Comparison of ENCODE assay signal across 16 cellular contexts in genomic region chr6:158422629-158423238, GRCh38.
DNase-seq lines count a peak whose midpoint lies in the region; ATAC-seq and TF ChIP-seq lines count a peak whose summit lies in the region.
"Had no signal": no experiment of that assay in that cellular context is flagged by ENCODE, and none has a peak within 500 bp of the region (broad histone marks: within the 10 kb centered on the region; RNA-seq: fewer than 3 reads in every experiment).

No MANE protein-coding gene starts in this region.

- no peaks in the 10 kb centered on the region for H3K9me2 ChIP-seq in GM23338 (ENCODE audit: insufficient read depth)

- TF ChIP-seq CTCF in GM23338 (conservative IDR thresholded peaks at IDR 0.05; ENCODE audit: low read depth in 2 of 2) (no peak), endothelial cell (IDR thresholded peaks at IDR 0.05; ENCODE audit: unreplicated experiment) (no peak)
- no peak for TF ChIP-seq CTCF in activated CD8-positive, alpha-beta T cell treated with anti-CD3 and anti-CD28 coated beads for 36 hours (IDR thresholded peaks at IDR 0.05)

- H3K9me3 ChIP-seq in HUES64 (ENCODE audit: insufficient read depth, low read depth, low read length) (no peaks in the 10 kb centered on the region), iPS-18c (ENCODE audit: control insufficient read depth, insufficient read depth, low read length) (no peaks in the 10 kb centered on the region)

- H3K4me1 Mint-ChIP-seq in GM23338 (peaks cover 6% of the 10 kb centered on the region), endothelial cell (ENCODE audit: unreplicated experiment) (no peaks in the 10 kb centered on the region)
- H3K4me1 Mint-ChIP-seq in activated CD8-positive, alpha-beta T cell treated with anti-CD3 and anti-CD28 coated beads for 36 hours (ENCODE audit: low read depth) = no peaks in the 10 kb centered on the region
- H3K4me1 Mint-ChIP-seq: B cell had no signal

- H3K27ac Mint-ChIP-seq in GM23338 (no peak overlapping the region), endothelial cell (ENCODE audit: unreplicated experiment) (peak overlapping the region; percentile 36)
- H3K27ac Mint-ChIP-seq in activated CD8-positive, alpha-beta T cell treated with anti-CD3 and anti-CD28 coated beads for 36 hours = no peak overlapping the region
- H3K27ac Mint-ChIP-seq: B cell; CD4-positive, alpha-beta T cell had no signal

- no peaks in the 10 kb centered on the region for H3K4me1 ChIP-seq in GM23338 (ENCODE audit: insufficient read depth)
- no peaks in the 10 kb centered on the region for H3K4me1 ChIP-seq in HUES64 (ENCODE audit: insufficient read depth, low read length)

- H3K36me3 Mint-ChIP-seq in GM23338 (ENCODE audit: low read depth) (peaks cover 20% of the 10 kb centered on the region), endothelial cell (ENCODE audit: low read depth, unreplicated experiment) (peaks cover 15% of the 10 kb centered on the region)
- peaks cover 12% of the 10 kb centered on the region for H3K36me3 Mint-ChIP-seq in activated CD8-positive, alpha-beta T cell treated with anti-CD3 and anti-CD28 coated beads for 36 hours (ENCODE audit: low read depth)

- 92% methylated on average over 15 of the region's 15 CpGs for WGBS in HUES64

- no peaks in the 10 kb centered on the region for H4K20me1 ChIP-seq in GM23338 (replicated peaks; ENCODE audit: insufficient read depth)

- TF ChIP-seq POLR2A in GM18505 (IDR thresholded peaks at IDR 0.05; ENCODE audit: borderline replicate concordance, extremely low read depth, insufficient read depth, insufficient read length) = no peak

- no peaks in the 10 kb centered on the region for H3K27me3 ChIP-seq in GM23338 (ENCODE audit: insufficient read depth)
- no peaks in the 10 kb centered on the region for H3K27me3 ChIP-seq in HUES64 (ENCODE audit: insufficient read depth, low read length)

- no peaks in the 10 kb centered on the region for H3F3A ChIP-seq in GM23338 (replicated peaks; ENCODE audit: low read depth)

- H3K9ac ChIP-seq in HUES64 (ENCODE audit: low read depth, low read length) = 0 out of 2 replicates have a peak overlapping the region, but pooled peaks have one; percentile 20
- H3K9ac ChIP-seq: KMS-11 had no signal

- POLR2A ChIA-PET in activated CD8-positive, alpha-beta T cell treated with anti-CD3 and anti-CD28 coated beads for 36 hours (lab: Charles Lee) = interaction anchor here (0.6 kb wide), 1 partner anchor 467 kb away, joined by 5 read pairs; no protein-coding TSS in a partner anchor

- intact Hi-C loops in activated CD8-positive, alpha-beta T cell treated with anti-CD3 and anti-CD28 coated beads for 36 hours (cut with micrococcal nuclease) = no loop called here

- ATAC-seq in GM23338 (peak; percentile 75), GM18505 (IDR thresholded peaks at IDR 0.05; ENCODE audit: unreplicated experiment) (no peak)
- ATAC-seq in activated CD8-positive, alpha-beta T cell treated with anti-CD3 and anti-CD28 coated beads for 36 hours = no peak

- DNase-seq in GM23338 (ENCODE audit: low spot score) (peak; percentile 65), endothelial cell (ENCODE audit: low spot score) (no peak), anterior cingulate cortex (lab: John Stamatoyannopoulos, UW) (no peak), NCI-H1105 (lab: John Stamatoyannopoulos, UW) (no peak)
- DNase-seq in activated CD8-positive, alpha-beta T cell treated with anti-CD3 and anti-CD28 coated beads for 36 hours = no peak
- DNase-seq: C1 segment of cervical spinal cord; Calu3; CD4-positive, alpha-beta T cell; DMS 273 treated with DMSO at 0.1 percent for 48 hours; DMS79 had no signal

- H3K9me3 Mint-ChIP-seq in GM23338 (peaks cover 2% of the 10 kb centered on the region; the same call in 2 of the 3 replicates), endothelial cell (ENCODE audit: unreplicated experiment) (no peaks in the 10 kb centered on the region)
- peaks cover 3% of the 10 kb centered on the region for H3K9me3 Mint-ChIP-seq in activated CD8-positive, alpha-beta T cell treated with anti-CD3 and anti-CD28 coated beads for 36 hours

- H3K4me3 Mint-ChIP-seq in GM23338 (peak overlapping the region; percentile 27; the same call in 2 of the 3 replicates), endothelial cell (ENCODE audit: unreplicated experiment) (no peak overlapping the region)
- H3K4me3 Mint-ChIP-seq in activated CD8-positive, alpha-beta T cell treated with anti-CD3 and anti-CD28 coated beads for 36 hours = no peak overlapping the region
- H3K4me3 Mint-ChIP-seq: B cell; CD4-positive, alpha-beta T cell had no signal

- H3K79me2 ChIP-seq in GM23338 (replicated peaks; ENCODE audit: insufficient read depth) = no peaks in the 10 kb centered on the region

- CTCF ChIA-PET in activated CD8-positive, alpha-beta T cell treated with anti-CD3 and anti-CD28 coated beads for 36 hours (lab: Charles Lee) = no interaction called here

- H3K27me3 Mint-ChIP-seq in GM23338 (ENCODE audit: insufficient read depth, low read depth, poor library complexity) = peaks cover 6% of the 10 kb centered on the region
- H3K27me3 Mint-ChIP-seq in endothelial cell (ENCODE audit: unreplicated experiment) = peaks cover 4% of the 10 kb centered on the region
- H3K27me3 Mint-ChIP-seq in activated CD8-positive, alpha-beta T cell treated with anti-CD3 and anti-CD28 coated beads for 36 hours = no peaks in the 10 kb centered on the region
- H3K27me3 Mint-ChIP-seq: B cell; CD4-positive, alpha-beta T cell had no signal

- H2AFZ ChIP-seq in GM23338 = no peak overlapping the region

- H3K36me3 ChIP-seq in GM23338 (ENCODE audit: insufficient read depth) (no peaks in the 10 kb centered on the region), HUES64 (ENCODE audit: insufficient read depth, low read length) (peaks cover 6% of the 10 kb centered on the region; the same call in 1 of the 2 replicates)

- H3K27ac ChIP-seq in GM23338 (ENCODE audit: low read depth) (no peak overlapping the region), HUES64 (ENCODE audit: low read depth, low read length) (no peak overlapping the region)
- H3K27ac ChIP-seq: HL-60, KMS-11 had no signal

- no peak overlapping the region for H3K4me2 ChIP-seq in GM23338
- H3K4me2 ChIP-seq: KMS-11 had no signal

- H3K4me3 ChIP-seq in GM23338 (peak overlapping the region; percentile 37), HUES64 (ENCODE audit: low read length) (peak overlapping the region; percentile 26; the same call in 1 of the 2 replicates), iPS-18c (ENCODE audit: insufficient read depth, low read depth, low read length) (peak overlapping the region; percentile 44)

TF ChIP-seq in GM23338, 12 proteins besides CTCF, POLR2A, EP300 and RAD21:
- no peak for TF ChIP-seq CREB1 (CRISPR knock-in tag; IDR thresholded peaks at IDR 0.05; ENCODE audit: low read depth)
- no peak for TF ChIP-seq JUNB (IDR thresholded peaks at IDR 0.05; ENCODE audit: unreplicated experiment)
- TF ChIP-seq, protein P1, sequence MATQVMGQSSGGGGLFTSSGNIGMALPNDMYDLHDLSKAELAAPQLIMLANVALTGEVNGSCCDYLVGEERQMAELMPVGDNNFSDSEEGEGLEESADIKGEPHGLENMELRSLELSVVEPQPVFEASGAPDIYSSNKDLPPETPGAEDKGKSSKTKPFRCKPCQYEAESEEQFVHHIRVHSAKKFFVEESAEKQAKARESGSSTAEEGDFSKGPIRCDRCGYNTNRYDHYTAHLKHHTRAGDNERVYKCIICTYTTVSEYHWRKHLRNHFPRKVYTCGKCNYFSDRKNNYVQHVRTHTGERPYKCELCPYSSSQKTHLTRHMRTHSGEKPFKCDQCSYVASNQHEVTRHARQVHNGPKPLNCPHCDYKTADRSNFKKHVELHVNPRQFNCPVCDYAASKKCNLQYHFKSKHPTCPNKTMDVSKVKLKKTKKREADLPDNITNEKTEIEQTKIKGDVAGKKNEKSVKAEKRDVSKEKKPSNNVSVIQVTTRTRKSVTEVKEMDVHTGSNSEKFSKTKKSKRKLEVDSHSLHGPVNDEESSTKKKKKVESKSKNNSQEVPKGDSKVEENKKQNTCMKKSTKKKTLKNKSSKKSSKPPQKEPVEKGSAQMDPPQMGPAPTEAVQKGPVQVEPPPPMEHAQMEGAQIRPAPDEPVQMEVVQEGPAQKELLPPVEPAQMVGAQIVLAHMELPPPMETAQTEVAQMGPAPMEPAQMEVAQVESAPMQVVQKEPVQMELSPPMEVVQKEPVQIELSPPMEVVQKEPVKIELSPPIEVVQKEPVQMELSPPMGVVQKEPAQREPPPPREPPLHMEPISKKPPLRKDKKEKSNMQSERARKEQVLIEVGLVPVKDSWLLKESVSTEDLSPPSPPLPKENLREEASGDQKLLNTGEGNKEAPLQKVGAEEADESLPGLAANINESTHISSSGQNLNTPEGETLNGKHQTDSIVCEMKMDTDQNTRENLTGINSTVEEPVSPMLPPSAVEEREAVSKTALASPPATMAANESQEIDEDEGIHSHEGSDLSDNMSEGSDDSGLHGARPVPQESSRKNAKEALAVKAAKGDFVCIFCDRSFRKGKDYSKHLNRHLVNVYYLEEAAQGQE (IDR thresholded peaks at IDR 0.05; ENCODE audit: unreplicated experiment) = no peak
- TF ChIP-seq EZH2 (IDR thresholded peaks at IDR 0.05; ENCODE audit: low read depth, unreplicated experiment) = no peak
